14 cellular contexts compared by ENCODE assay signal in the genomic region with DNA sequence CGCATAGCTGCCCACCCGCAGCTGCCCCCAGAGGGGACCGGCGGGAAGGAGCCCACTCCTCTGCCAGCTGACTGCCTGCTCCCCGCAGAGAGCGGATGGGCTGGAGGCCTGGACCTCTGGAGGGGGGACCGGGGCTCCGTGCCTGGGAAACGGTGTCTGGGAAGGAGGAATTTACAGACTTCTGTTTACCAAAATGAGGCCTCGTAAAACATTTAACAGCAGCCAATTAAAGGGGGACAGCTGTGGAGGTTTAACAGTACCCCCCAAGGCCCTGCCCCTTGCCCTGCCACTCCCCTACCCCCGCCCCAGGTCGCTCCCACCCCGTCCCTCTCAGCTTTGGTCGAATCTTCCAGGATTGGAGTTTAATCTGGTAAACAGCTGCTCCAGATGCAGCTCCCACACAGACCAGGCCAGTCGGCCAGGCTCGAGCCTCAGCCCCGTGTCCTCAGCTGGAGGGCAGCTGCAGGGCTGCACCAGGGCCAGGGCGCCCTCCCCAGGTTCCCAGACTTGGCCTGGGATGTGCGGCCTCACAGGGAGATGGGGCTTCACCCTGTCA. TPM values are rescaled to one million over a fixed set of nuclear protein-coding genes. Genes with fewer than 3 reads are reported as not detected.
A peak's percentile ranks its signal among the peaks of the same experiment; 100 is the strongest.
DNase-seq lines count a peak whose midpoint lies in the region; ATAC-seq and TF ChIP-seq lines count a peak whose summit lies in the region.
"Had no signal": no experiment of that assay in that cellular context is flagged by ENCODE, and none has a peak within 500 bp of the region (broad histone marks: within the 10 kb centered on the region; RNA-seq: fewer than 3 reads in every experiment).

No MANE protein-coding gene starts in this region.

- POLR2A ChIA-PET in naive thymus-derived CD8-positive, alpha-beta T cell (lab: Charles Lee), result no interaction called here

- H4K20me1 ChIP-seq in Karpas-422 (ENCODE audit: insufficient read depth, low read depth, low read length), result no peaks in the 10 kb centered on the region

- no peaks in the 10 kb centered on the region for H3K9me3 Mint-ChIP-seq in naive thymus-derived CD8-positive, alpha-beta T cell
- H3K9me3 Mint-ChIP-seq: naive B cell had no signal

- H3K27ac ChIP-seq in KOPT-K1 (ENCODE audit: low read depth, low read length, poor library complexity, severe bottlenecking) (peak overlapping the region; percentile 91), mucosa of rectum (ENCODE audit: low read depth in 2 of 2, low read length in 2 of 2) (peak overlapping the region; percentile 63 to 68), transverse colon (peak overlapping the region; percentile 53 to 82 (median 72)), Karpas-422 (ENCODE audit: low read length) (no peak overlapping the region)
- H3K27ac ChIP-seq: PC-9 had no signal

- peaks cover 12 to 14% of the 10 kb centered on the region in 2 donors for H3K4me1 ChIP-seq in mucosa of rectum (ENCODE audit: control insufficient read depth in 2 of 2, insufficient read depth in 2 of 2, low read length in 2 of 2)
- peaks cover 0 to 25% (median 15%) of the 10 kb centered on the region in 4 donors for H3K4me1 ChIP-seq in transverse colon
- H3K4me1 ChIP-seq in Karpas-422 (ENCODE audit: low read length), result no peaks in the 10 kb centered on the region
- H3K4me1 ChIP-seq: HAP-1 had no signal

- peaks cover 0 to 43% (median 7%) of the 10 kb centered on the region in 5 donors for H3K27me3 Mint-ChIP-seq in naive thymus-derived CD8-positive, alpha-beta T cell

- H2AFZ ChIP-seq in Karpas-422 (ENCODE audit: low read length), result no peak overlapping the region
- H2AFZ ChIP-seq: PC-9 had no signal

- TF ChIP-seq CTCF in transverse colon (IDR thresholded peaks at IDR 0.05), result no peak

- H3K4me3 ChIP-seq in mucosa of rectum (ENCODE audit: low read length in 2 of 2), result no peak overlapping the region
- H3K4me3 ChIP-seq in transverse colon, result no peak overlapping the region
- no peak overlapping the region for H3K4me3 ChIP-seq in Karpas-422 (ENCODE audit: low read length)
- H3K4me3 ChIP-seq: GM12878, HAP-1, PC-9 had no signal

- H3K4me3 Mint-ChIP-seq in naive thymus-derived CD8-positive, alpha-beta T cell, result no peak overlapping the region
- H3K4me3 Mint-ChIP-seq: naive B cell had no signal

- intact Hi-C loops in transverse colon (cut with DNase I; ENCODE audit: low total_unique reads), result no loop called here

- in situ Hi-C loops in transverse colon (cut with MboI; ENCODE audit: low pct_ligation_motif_present in 1 of 4, low pct_unique_long_range_greater_than_20kb in 1 of 4, low sequenced_read_pairs in 3 of 4), result no loop called here

- DNase-seq in epidermal melanocyte (ENCODE audit: insufficient read length, low spot score), result peak; percentile 78
- DNase-seq in transverse colon, result no peak
- DNase-seq in naive thymus-derived CD8-positive, alpha-beta T cell, result no peak
- DNase-seq in Karpas-422, result no peak
- no peak for DNase-seq in NK-92 (lab: John Stamatoyannopoulos, UW; ENCODE audit: unreplicated experiment)
- DNase-seq: amniotic stem cell; naive B cell; NCI-H2107; PC-9; stimulated activated CD8-positive, alpha-beta memory T cell treated with anti-CD3 and anti-CD28 coated beads, Interleukin-4, amount 100 ng/mL, for 48 hours had no signal

- H3K27me3 ChIP-seq in mucosa of rectum (ENCODE audit: control insufficient read depth in 2 of 2, insufficient read depth in 2 of 2, low read length in 2 of 2) (no peaks in the 10 kb centered on the region), transverse colon (no peaks in the 10 kb centered on the region), Karpas-422 (ENCODE audit: low read length) (no peaks in the 10 kb centered on the region)

- H3K36me3 ChIP-seq in KOPT-K1 (ENCODE audit: insufficient read depth, low read length) (peaks cover 30% of the 10 kb centered on the region), mucosa of rectum (ENCODE audit: control insufficient read depth in 2 of 2, insufficient read depth in 2 of 2, low read length in 2 of 2) (no peaks in the 10 kb centered on the region), transverse colon (no peaks in the 10 kb centered on the region), Karpas-422 (ENCODE audit: insufficient read depth, low read length) (no peaks in the 10 kb centered on the region)
- H3K36me3 ChIP-seq: HAP-1 had no signal

- no peak for ATAC-seq in naive thymus-derived CD8-positive, alpha-beta T cell
- ATAC-seq: GM12878 had no signal

- no peak overlapping the region for H3K27ac Mint-ChIP-seq in naive thymus-derived CD8-positive, alpha-beta T cell

- H3K9me2 ChIP-seq in Karpas-422 (replicated peaks; ENCODE audit: insufficient read depth, low read length), result no peaks in the 10 kb centered on the region

- no peak for TF ChIP-seq EP300 in transverse colon (IDR thresholded peaks at IDR 0.05; ENCODE audit: low read depth)

- no peaks in the 10 kb centered on the region for H3K9me3 ChIP-seq in KOPT-K1 (ENCODE audit: insufficient read depth, low read length, poor library complexity, severe bottlenecking)
- no peaks in the 10 kb centered on the region for H3K9me3 ChIP-seq in mucosa of rectum (ENCODE audit: control insufficient read depth in 2 of 2, low read length in 2 of 2)
- no peaks in the 10 kb centered on the region for H3K9me3 ChIP-seq in transverse colon
- no peaks in the 10 kb centered on the region for H3K9me3 ChIP-seq in Karpas-422 (ENCODE audit: low read length)
- H3K9me3 ChIP-seq: HAP-1 had no signal

- no peak overlapping the region for H3K4me2 ChIP-seq in Karpas-422 (ENCODE audit: low read depth, low read length, poor library complexity, severe bottlenecking)
- H3K4me2 ChIP-seq: PC-9 had no signal

- 30% methylated on average over 15 of the region's 19 CpGs; no CpG with 5 or more reads in 1 of the 2 donors for WGBS in transverse colon (ENCODE audit: low coverage in 1 of 2), 2 donors

- no peaks in the 10 kb centered on the region for H3K36me3 Mint-ChIP-seq in naive thymus-derived CD8-positive, alpha-beta T cell
- H3K36me3 Mint-ChIP-seq: naive B cell had no signal

- no peaks in the 10 kb centered on the region for H3K79me2 ChIP-seq in Karpas-422 (ENCODE audit: low read length)

- TF ChIP-seq POLR2A in transverse colon (IDR thresholded peaks at IDR 0.05), result no peak

- peaks cover 3 to 10% (median 5%) of the 10 kb centered on the region in 4 donors for H3K4me1 Mint-ChIP-seq in naive thymus-derived CD8-positive, alpha-beta T cell

- peak overlapping the region in 1 of 2 donors; percentile 40 for H3K9ac ChIP-seq in mucosa of rectum (ENCODE audit: low read depth in 1 of 2, low read length in 2 of 2)
- H3K9ac ChIP-seq in Karpas-422 (ENCODE audit: low read length), result no peak overlapping the region

RNA-seq across cellular contexts. Expression of a gene that starts 41.1 kb away (rescaled TPM):
- total RNA-seq in transverse colon, result 100 to 1,000 TPM in 1 of 4 donors, 10 to 100 TPM in 2, 1 to 10 TPM in 1; 8.7 to 133 (median 12.4) TPM
- not detected for total RNA-seq in naive thymus-derived CD8-positive, alpha-beta T cell
- polyA plus RNA-seq in naive thymus-derived CD8-positive, alpha-beta T cell, result not detected
- total RNA-seq in Karpas-422 (2014; rRNA removed; shearing (Covaris generic); ENCODE audit: low replicate concordance), result not detected in 2 replicates
